In genomic region chr7:1432411-1433082, GRCh38 we compare ENCODE assay signal across 8 cellular contexts. TPM values are rescaled to one million over a fixed set of nuclear protein-coding genes. Genes with fewer than 3 reads are reported as not detected.
DNase-seq lines count a peak whose midpoint lies in the region; ATAC-seq and FAIRE-seq lines count a peak whose summit lies in the region.

No MANE protein-coding gene starts in this region.

- no peak for ATAC-seq in HG02623 (IDR thresholded peaks at IDR 0.05; ENCODE audit: unreplicated experiment)

- DNase-seq in DMS53 (lab: John Stamatoyannopoulos, UW): peak; percentile 70
- DNase-seq in HK-2 (ENCODE audit: unreplicated experiment): peak; percentile 74
- peak; percentile 44 to 63 for DNase-seq in SJCRH30
- peak; percentile 82 for DNase-seq in activated gamma-delta T cell treated with Interleukin-2 at 50 U/mL for 16 hours
- DNase-seq in frontal cortex (ENCODE audit: low spot score in 2 of 2): peak; percentile 71 to 82
- DNase-seq in posterior cingulate gyrus: peak in 9 of 10 donors; percentile 40 to 93 (median 74)
- peak; percentile 73 for DNase-seq in ureter (ENCODE audit: low spot score)

- H3K9me3 ChIP-seq in SJCRH30 (replicated peaks): no peaks in the 10 kb centered on the region

- H3K4me1 ChIP-seq in SJCRH30: no peaks in the 10 kb centered on the region

- no peak overlapping the region for H3K27ac ChIP-seq in SJCRH30

- no peaks in the 10 kb centered on the region for H3K27me3 ChIP-seq in SJCRH30

- no peaks in the 10 kb centered on the region for H3K36me3 ChIP-seq in SJCRH30

- intact Hi-C loops in posterior cingulate gyrus (cut with DNase I): loop anchor here (5.0 kb wide), 3 partner anchors 40 to 240 kb away; no protein-coding TSS in a partner anchor

- no peak for FAIRE-seq in frontal cortex (lab: Jason Lieb, UNC)

- no peak overlapping the region for H3K4me3 ChIP-seq in SJCRH30

RNA-seq across cellular contexts. Expression of gene MICALL2, which starts 26.7 kb away (rescaled TPM):
- 1.1 and 1.3 TPM in 2 replicates for total RNA-seq in SJCRH30 (2014; rRNA removed; shearing (Covaris generic))
- 3.7 TPM for total RNA-seq in frontal cortex
- 54.7 TPM for total RNA-seq in ureter

Comparison
In these comparisons a context has a peak if more than half of its experiments do, and no peak if none do; other contexts are left out.
1. RNA of gene MICALL2, which starts 26.7 kb away (total RNA-seq): 54.7 TPM in ureter (single experiment); 3.7 TPM in frontal cortex (single experiment) and 1.1 to 1.3 TPM in SJCRH30; every median in the first group is over 10 times any median in the second.
2. Peak in every context shown above with its lines, with median percentiles within 50 percentile points of each other: DNase-seq.